Comparison of ENCODE assay signal across 1 cellular context in the genomic region with DNA sequence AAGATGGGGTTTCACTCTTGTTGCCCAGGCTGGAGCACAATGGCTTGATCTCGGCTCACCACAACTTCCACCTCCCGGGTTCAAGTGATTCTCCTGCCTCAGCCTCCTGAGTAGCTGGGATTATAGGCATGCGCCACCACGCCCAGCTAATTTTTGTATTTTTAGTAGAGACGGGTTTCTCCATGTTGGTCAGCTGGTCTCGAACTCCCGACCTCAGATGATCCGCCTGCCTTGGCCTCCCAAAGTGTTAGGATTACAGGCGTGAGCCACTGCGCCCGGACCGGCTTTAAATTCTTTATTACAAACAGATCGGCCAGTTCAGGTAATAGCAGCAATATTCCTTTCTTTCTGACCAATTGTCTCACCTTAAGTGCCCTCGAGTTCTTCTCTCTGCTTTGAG. TPM values are rescaled to one million over a fixed set of nuclear protein-coding genes. Genes with fewer than 3 reads are reported as not detected.
"Had no signal": no experiment of that assay in that cellular context is flagged by ENCODE, and none has a peak within 500 bp of the region (broad histone marks: within the 10 kb centered on the region; RNA-seq: fewer than 3 reads in every experiment).

No MANE protein-coding gene starts in this region.

RNA-seq across cellular contexts. Expression of a gene that starts 39.4 kb away (rescaled TPM):
- total RNA-seq: G401 had no signal
